ENCODE assay signal across 24 cellular contexts in the genomic region with DNA sequence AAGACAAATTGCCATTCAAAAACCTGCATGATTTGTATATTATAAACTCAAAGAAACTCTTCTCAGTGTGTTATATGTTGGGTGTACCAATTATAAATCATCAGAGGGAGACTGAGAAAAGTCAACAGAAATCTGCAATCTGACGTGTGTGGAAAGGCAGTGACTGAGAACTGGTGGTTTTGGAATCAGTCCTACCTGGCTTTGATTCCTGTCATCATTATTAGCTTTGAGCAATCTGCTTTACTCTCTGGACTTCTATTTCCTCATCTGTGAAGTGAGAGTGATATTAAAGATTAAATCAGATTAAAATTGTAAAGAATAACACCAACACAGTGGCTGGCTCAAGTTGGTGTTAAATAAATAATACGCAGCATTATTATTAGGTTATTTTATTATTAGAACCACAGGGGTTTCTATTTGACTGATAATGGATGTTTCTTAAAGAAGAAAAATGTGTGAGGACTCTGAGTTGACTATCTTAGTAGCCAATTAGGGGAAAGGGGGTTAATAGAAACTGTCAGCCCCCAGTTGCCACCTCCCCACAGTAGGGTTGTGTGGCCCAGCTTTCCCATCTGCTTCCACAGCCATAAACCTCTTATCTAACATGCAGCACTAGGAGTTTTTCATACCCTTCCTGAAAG. TPM values are rescaled to one million over a fixed set of nuclear protein-coding genes. Genes with fewer than 3 reads are reported as not detected.
"Had no signal": no experiment of that assay in that cellular context is flagged by ENCODE, and none has a peak within 500 bp of the region (broad histone marks: within the 10 kb centered on the region; RNA-seq: fewer than 3 reads in every experiment).

No MANE protein-coding gene starts in this region.

- H3K27ac ChIP-seq: adrenal gland, colonic mucosa, gastrocnemius medialis, left lung, prostate gland, suprapubic skin, transverse colon, vagina had no signal

- H3K36me3 ChIP-seq: adrenal gland, colonic mucosa, gastrocnemius medialis, left lung, prostate gland, suprapubic skin, transverse colon, vagina had no signal

- H3K27me3 ChIP-seq: adrenal gland, colonic mucosa, gastrocnemius medialis, left lung, suprapubic skin, transverse colon, vagina had no signal

- DNase-seq: activated CD4-positive, alpha-beta memory T cell treated with anti-CD3 and anti-CD28 coated beads for 36 hours; activated CD4-positive, alpha-beta T cell treated with anti-CD3 and anti-CD28 coated beads for 36 hours; activated gamma-delta T cell treated with Interleukin-2 at 50 U/mL for 16 hours; activated T-cell treated with anti-CD3 and anti-CD28 coated beads for 4 hours; adrenal gland; colonic mucosa; gastrocnemius medialis; head of caudate nucleus; kidney; left lung; mammary epithelial cell; right cardiac atrium; stimulated activated CD4-positive, alpha-beta T cell treated with anti-CD3 and anti-CD28 coated beads, Interleukin-4, amount 100 ng/mL, for 1 hour; stimulated activated naive CD8-positive, alpha-beta T cell treated with anti-CD3 and anti-CD28 coated beads, Interleukin-15, amount 100 ng/mL, for 72 hours; transverse colon had no signal

- FAIRE-seq: endometrium, kidney had no signal

- H3K9me3 ChIP-seq: adrenal gland, colonic mucosa, gastrocnemius medialis, left lung, prostate gland, suprapubic skin, transverse colon, vagina had no signal

- H3K4me1 ChIP-seq: adrenal gland, colonic mucosa, gastrocnemius medialis, left lung, prostate gland had no signal

- H3K4me2 ChIP-seq: smooth muscle cell had no signal

- H3K4me3 ChIP-seq: adrenal gland, colonic mucosa, gastrocnemius medialis, left lung, prostate gland, smooth muscle cell, suprapubic skin, transverse colon, vagina had no signal

- ATAC-seq: activated CD4-positive, alpha-beta T cell treated with anti-CD3 and anti-CD28 coated beads for 36 hours; activated naive CD4-positive, alpha-beta T cell treated with anti-CD3 and anti-CD28 coated beads, Interleukin-2, amount 50 U/mL, for 72 hours; gastrocnemius medialis; left lung; right cardiac atrium; stimulated activated naive CD8-positive, alpha-beta T cell treated with anti-CD3 and anti-CD28 coated beads, Interleukin-15, amount 100 ng/mL, for 72 hours; WTC11 had no signal

RNA-seq across cellular contexts. Expression of a gene that starts 59.6 kb away (rescaled TPM):
- total RNA-seq: activated CD4-positive, alpha-beta memory T cell treated with anti-CD3 and anti-CD28 coated beads for 36 hours; activated CD4-positive, alpha-beta T cell treated with anti-CD3 and anti-CD28 coated beads for 36 hours; activated naive CD4-positive, alpha-beta T cell treated with anti-CD3 and anti-CD28 coated beads, Interleukin-2, amount 50 U/mL, for 72 hours; activated T-helper 1 cell treated with anti-CD3 and anti-CD28 coated beads, Interleukin-12 subunit alpha, Interleukin-12 subunit beta, Interleukin-2, Interleukin-4 antibody, amounts not matched to agents 30 ng/mL and 10 ng/mL and 1 ng/mL, durations not matched to agents 14 hours and 24 hours and 36 hours; T-helper 2 cell treated with Interferon-gamma antibody and Interleukin-4, amounts not matched to agents 100 ng/mL and 5 ng/mL, for 36 hours had no signal
- polyA plus RNA-seq: mammary epithelial cell had no signal
